ENCODE assay signal across 25 cellular contexts in genomic region chr10:133267829-133268228, GRCh38. TPM values are rescaled to one million over a fixed set of nuclear protein-coding genes. Genes with fewer than 3 reads are reported as not detected.
"Had no signal": no experiment of that assay in that cellular context is flagged by ENCODE, and none has a peak within 500 bp of the region (broad histone marks: within the 10 kb centered on the region; RNA-seq: fewer than 3 reads in every experiment).

No MANE protein-coding gene starts in this region.

- H3K27me3 ChIP-seq: body of pancreas, esophagus squamous epithelium, heart right ventricle, tibial artery had no signal

- ATAC-seq: activated CD8-positive, alpha-beta T cell treated with anti-CD3 and anti-CD28 coated beads for 36 hours; body of pancreas; effector memory CD8-positive, alpha-beta T cell; heart right ventricle; T-cell had no signal

- H3K4me1 ChIP-seq: body of pancreas had no signal

- DNase-seq: activated CD4-positive, alpha-beta T cell treated with anti-CD3 and anti-CD28 coated beads, Interleukin-2, amount 10 ng/mL, durations not matched to agents 24 days and 14 days; activated CD4-positive, CD25-positive, alpha-beta regulatory T cell; activated CD8-positive, alpha-beta T cell treated with anti-CD3 and anti-CD28 coated beads for 36 hours; activated naive CD4-positive, alpha-beta T cell treated with anti-CD3 and anti-CD28 coated beads for 36 hours; activated T-cell treated with anti-CD3 and anti-CD28 coated beads, Interleukin-2, amount 50 U/mL, for 1 hour; body of pancreas; dermis blood vessel endothelial cell; effector memory CD8-positive, alpha-beta T cell; esophagus squamous epithelium; heart right ventricle; kidney glomerular epithelial cell; left ventricle myocardium inferior; mammary epithelial cell; midbrain; occipital lobe; posterior cingulate gyrus; stimulated activated naive CD4-positive, alpha-beta T cell; substantia nigra; T-cell; tibial artery had no signal

- H3K9me3 Mint-ChIP-seq: activated CD4-positive, alpha-beta T cell treated with anti-CD3 and anti-CD28 coated beads, Interleukin-2, amount 10 ng/mL, durations not matched to agents 24 days and 14 days; activated CD8-positive, alpha-beta T cell treated with anti-CD3 and anti-CD28 coated beads for 36 hours; activated naive CD4-positive, alpha-beta T cell treated with anti-CD3 and anti-CD28 coated beads for 36 hours; activated T-helper 2 cell treated with anti-CD3 and anti-CD28 coated beads, Interferon-gamma antibody, Interleukin-2, Interleukin-4, amounts not matched to agents 10 μg/mL and 5 μg/mL and 100 μg/mL, durations not matched to agents 14 hours and 24 hours and 36 hours; effector memory CD8-positive, alpha-beta T cell; nephron; T-cell had no signal

- H3K9me3 ChIP-seq: body of pancreas, esophagus squamous epithelium, heart right ventricle, left ventricle myocardium inferior, tibial artery had no signal

- H3K4me3 Mint-ChIP-seq: activated CD4-positive, alpha-beta T cell treated with anti-CD3 and anti-CD28 coated beads, Interleukin-2, amount 10 ng/mL, durations not matched to agents 24 days and 14 days; activated CD8-positive, alpha-beta T cell treated with anti-CD3 and anti-CD28 coated beads for 36 hours; activated naive CD4-positive, alpha-beta T cell treated with anti-CD3 and anti-CD28 coated beads for 36 hours; effector memory CD8-positive, alpha-beta T cell; nephron; T-cell had no signal

- H3K4me3 ChIP-seq: body of pancreas, esophagus squamous epithelium, heart right ventricle, left ventricle myocardium inferior, tibial artery had no signal

- H3K27me3 Mint-ChIP-seq: activated CD4-positive, alpha-beta T cell treated with anti-CD3 and anti-CD28 coated beads, Interleukin-2, amount 10 ng/mL, durations not matched to agents 24 days and 14 days; activated CD8-positive, alpha-beta T cell treated with anti-CD3 and anti-CD28 coated beads for 36 hours; effector memory CD8-positive, alpha-beta T cell; T-cell had no signal

- H3K4me1 Mint-ChIP-seq: nephron had no signal

- H3K27ac ChIP-seq: body of pancreas, esophagus squamous epithelium, heart right ventricle, left ventricle myocardium inferior, tibial artery had no signal

- H3K36me3 ChIP-seq: left ventricle myocardium inferior had no signal

- H3K27ac Mint-ChIP-seq: activated CD4-positive, alpha-beta T cell treated with anti-CD3 and anti-CD28 coated beads, Interleukin-2, amount 10 ng/mL, durations not matched to agents 24 days and 14 days; activated CD8-positive, alpha-beta T cell treated with anti-CD3 and anti-CD28 coated beads for 36 hours; activated naive CD4-positive, alpha-beta T cell treated with anti-CD3 and anti-CD28 coated beads for 36 hours; activated T-helper 2 cell treated with anti-CD3 and anti-CD28 coated beads, Interferon-gamma antibody, Interleukin-2, Interleukin-4, amounts not matched to agents 10 μg/mL and 5 μg/mL and 100 μg/mL, durations not matched to agents 14 hours and 24 hours and 36 hours; nephron; T-cell had no signal

RNA-seq across cellular contexts. Expression of gene VENTX, which starts 30.2 kb away (rescaled TPM):
- total RNA-seq: activated CD4-positive, alpha-beta T cell treated with anti-CD3 and anti-CD28 coated beads, Interleukin-2, amount 10 ng/mL, durations not matched to agents 24 days and 14 days; activated naive CD4-positive, alpha-beta T cell treated with anti-CD3 and anti-CD28 coated beads for 36 hours; activated T-helper 2 cell treated with anti-CD3 and anti-CD28 coated beads, Interferon-gamma antibody, Interleukin-2, Interleukin-4, amounts not matched to agents 10 μg/mL and 5 μg/mL and 100 μg/mL, durations not matched to agents 14 hours and 24 hours and 36 hours; dermis blood vessel endothelial cell; mammary epithelial cell; occipital lobe; renal cortical epithelial cell; urinary bladder had no signal
- polyA plus RNA-seq: mammary epithelial cell had no signal

RNA-seq across cellular contexts. Expression of gene UTF1, which starts 37.8 kb away (rescaled TPM):
- total RNA-seq: activated CD8-positive, alpha-beta T cell treated with anti-CD3 and anti-CD28 coated beads for 36 hours; activated naive CD4-positive, alpha-beta T cell treated with anti-CD3 and anti-CD28 coated beads for 36 hours; body of pancreas; cardiac septum; dermis blood vessel endothelial cell; esophagus squamous epithelium; heart right ventricle; left ventricle myocardium inferior; mammary epithelial cell; occipital lobe; renal cortical epithelial cell; urinary bladder had no signal
- polyA plus RNA-seq: heart right ventricle, mammary epithelial cell, urinary bladder had no signal
